Comparison of ENCODE assay signal across 25 cellular contexts in the genomic region with DNA sequence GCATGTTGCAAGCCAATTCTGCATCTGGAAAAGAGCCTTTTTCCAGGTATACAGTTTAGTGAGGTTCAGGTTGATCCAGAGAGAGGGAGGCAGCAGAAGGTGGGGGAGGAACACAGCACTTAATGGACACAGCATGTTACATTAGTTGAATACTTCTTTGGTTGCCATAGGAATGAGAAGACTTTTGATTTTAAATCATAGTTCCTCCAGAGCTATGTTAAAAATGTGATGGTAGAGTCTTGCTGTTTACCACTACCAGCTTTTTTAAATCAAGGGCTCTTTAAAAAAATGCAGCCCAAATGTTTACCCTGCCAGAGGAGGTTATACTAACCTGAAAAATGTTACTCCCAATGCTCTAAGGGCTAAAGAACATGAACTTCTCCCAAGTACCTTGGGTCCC.
"Had no signal": no experiment of that assay in that cellular context is flagged by ENCODE, and none has a peak within 500 bp of the region (broad histone marks: within the 10 kb centered on the region; RNA-seq: fewer than 3 reads in every experiment).

No MANE protein-coding gene starts in this region.

- H3K4me1 ChIP-seq: breast epithelium, colonic mucosa, gastroesophageal sphincter, parathyroid adenoma, tibial nerve had no signal

- H3K27ac ChIP-seq: breast epithelium, colonic mucosa, gastroesophageal sphincter, parathyroid adenoma, tibial nerve, VCaP had no signal

- H3K9me3 ChIP-seq: breast epithelium, colonic mucosa, gastroesophageal sphincter, tibial nerve had no signal

- H3K36me3 ChIP-seq: breast epithelium, colonic mucosa, gastroesophageal sphincter, tibial nerve had no signal

- H3K27me3 ChIP-seq: colonic mucosa, tibial nerve had no signal

- H3K36me3 Mint-ChIP-seq: activated naive CD4-positive, alpha-beta T cell treated with anti-CD3 and anti-CD28 coated beads, Interleukin-2, amount 50 U/mL, for 24 hours had no signal

- DNase-seq: activated CD4-positive, alpha-beta memory T cell treated with anti-CD3 and anti-CD28 coated beads, Interleukin-2, amount 10 ng/mL, durations not matched to agents 7 days and 5 days; activated CD4-positive, alpha-beta T cell treated with anti-CD3 and anti-CD28 coated beads, Interleukin-2, amount 10 ng/mL, durations not matched to agents 24 days and 14 days; activated gamma-delta T cell; activated T-cell treated with anti-CD3 and anti-CD28 coated beads for 4 hours; aorta; colonic mucosa; effector memory CD8-positive, alpha-beta T cell; head of caudate nucleus; left cardiac atrium; nephron progenitor cell; nucleus accumbens; right cardiac atrium; stimulated activated CD4-positive, alpha-beta T cell treated with anti-CD3 and anti-CD28 coated beads, Interleukin-1b, Interleukin-23, amount 100 ng/mL, for 48 hours; stimulated activated naive CD8-positive, alpha-beta T cell treated with anti-CD3 and anti-CD28 coated beads, Interleukin-15, amount 100 ng/mL, for 72 hours had no signal

- H3K27ac Mint-ChIP-seq: activated CD4-positive, alpha-beta memory T cell treated with anti-CD3 and anti-CD28 coated beads, Interleukin-2, amount 10 ng/mL, durations not matched to agents 7 days and 5 days; activated CD4-positive, alpha-beta T cell treated with anti-CD3 and anti-CD28 coated beads, Interleukin-2, amount 10 ng/mL, durations not matched to agents 24 days and 14 days; activated naive CD4-positive, alpha-beta T cell treated with anti-CD3 and anti-CD28 coated beads, Interleukin-2, amount 50 U/mL, for 24 hours; activated T-helper 1 cell treated with anti-CD3 and anti-CD28 coated beads, Interleukin-12 subunit alpha, Interleukin-12 subunit beta, Interleukin-2, Interleukin-4 antibody, amounts not matched to agents 30 ng/mL and 10 ng/mL and 1 ng/mL, durations not matched to agents 14 hours and 24 hours and 36 hours; effector memory CD8-positive, alpha-beta T cell; nephron progenitor cell; stimulated activated naive CD8-positive, alpha-beta T cell treated with anti-CD3 and anti-CD28 coated beads, Interleukin-15, amount 100 ng/mL, for 72 hours; T-helper 2 cell treated with Interferon-gamma antibody and Interleukin-4, amounts not matched to agents 5 μg/mL and 100 μg/mL, for 36 hours had no signal

- H3K4me3 ChIP-seq: breast epithelium, colonic mucosa, dorsolateral prefrontal cortex, gastroesophageal sphincter, tibial nerve had no signal

- H3K4me3 Mint-ChIP-seq: activated CD4-positive, alpha-beta memory T cell treated with anti-CD3 and anti-CD28 coated beads, Interleukin-2, amount 10 ng/mL, durations not matched to agents 7 days and 5 days; activated CD4-positive, alpha-beta T cell treated with anti-CD3 and anti-CD28 coated beads, Interleukin-2, amount 10 ng/mL, durations not matched to agents 24 days and 14 days; activated naive CD4-positive, alpha-beta T cell treated with anti-CD3 and anti-CD28 coated beads, Interleukin-2, amount 50 U/mL, for 24 hours; activated T-helper 1 cell treated with anti-CD3 and anti-CD28 coated beads, Interleukin-12 subunit alpha, Interleukin-12 subunit beta, Interleukin-2, Interleukin-4 antibody, amounts not matched to agents 30 ng/mL and 10 ng/mL and 1 ng/mL, durations not matched to agents 14 hours and 24 hours and 36 hours; effector memory CD8-positive, alpha-beta T cell; nephron progenitor cell; stimulated activated naive CD8-positive, alpha-beta T cell treated with anti-CD3 and anti-CD28 coated beads, Interleukin-15, amount 100 ng/mL, for 72 hours; T-helper 2 cell treated with Interferon-gamma antibody and Interleukin-4, amounts not matched to agents 5 μg/mL and 100 μg/mL, for 36 hours had no signal

- H2AFZ ChIP-seq: parathyroid adenoma had no signal

- H3K9me3 Mint-ChIP-seq: activated CD4-positive, alpha-beta memory T cell treated with anti-CD3 and anti-CD28 coated beads, Interleukin-2, amount 10 ng/mL, durations not matched to agents 7 days and 5 days; activated CD4-positive, alpha-beta T cell treated with anti-CD3 and anti-CD28 coated beads, Interleukin-2, amount 10 ng/mL, durations not matched to agents 24 days and 14 days; activated naive CD4-positive, alpha-beta T cell treated with anti-CD3 and anti-CD28 coated beads, Interleukin-2, amount 50 U/mL, for 24 hours; activated T-helper 1 cell treated with anti-CD3 and anti-CD28 coated beads, Interleukin-12 subunit alpha, Interleukin-12 subunit beta, Interleukin-2, Interleukin-4 antibody, amounts not matched to agents 30 ng/mL and 10 ng/mL and 1 ng/mL, durations not matched to agents 14 hours and 24 hours and 36 hours; nephron progenitor cell; stimulated activated naive CD8-positive, alpha-beta T cell treated with anti-CD3 and anti-CD28 coated beads, Interleukin-15, amount 100 ng/mL, for 72 hours; T-helper 2 cell treated with Interferon-gamma antibody and Interleukin-4, amounts not matched to agents 5 μg/mL and 100 μg/mL, for 36 hours had no signal

- H3K27me3 Mint-ChIP-seq: activated CD4-positive, alpha-beta memory T cell treated with anti-CD3 and anti-CD28 coated beads, Interleukin-2, amount 10 ng/mL, durations not matched to agents 7 days and 5 days had no signal

- H3K79me2 ChIP-seq: parathyroid adenoma had no signal

- H3K9ac ChIP-seq: parathyroid adenoma had no signal

- H3K4me1 Mint-ChIP-seq: activated CD4-positive, alpha-beta memory T cell treated with anti-CD3 and anti-CD28 coated beads, Interleukin-2, amount 10 ng/mL, durations not matched to agents 7 days and 5 days; activated CD4-positive, alpha-beta T cell treated with anti-CD3 and anti-CD28 coated beads, Interleukin-2, amount 10 ng/mL, durations not matched to agents 24 days and 14 days; activated naive CD4-positive, alpha-beta T cell treated with anti-CD3 and anti-CD28 coated beads, Interleukin-2, amount 50 U/mL, for 24 hours; stimulated activated naive CD8-positive, alpha-beta T cell treated with anti-CD3 and anti-CD28 coated beads, Interleukin-15, amount 100 ng/mL, for 72 hours had no signal

- ATAC-seq: activated CD4-positive, CD25-positive, alpha-beta regulatory T cell treated with anti-CD3 and anti-CD28 coated beads, Interleukin-2, amount 50 U/mL, for 24 hours; effector memory CD8-positive, alpha-beta T cell; esophagus mucosa; gastroesophageal sphincter; left cardiac atrium; right cardiac atrium; stimulated activated naive CD8-positive, alpha-beta T cell treated with anti-CD3 and anti-CD28 coated beads, Interleukin-15, amount 100 ng/mL, for 72 hours had no signal
